ENCODE assay signal across 1 cellular context in the genomic region with DNA sequence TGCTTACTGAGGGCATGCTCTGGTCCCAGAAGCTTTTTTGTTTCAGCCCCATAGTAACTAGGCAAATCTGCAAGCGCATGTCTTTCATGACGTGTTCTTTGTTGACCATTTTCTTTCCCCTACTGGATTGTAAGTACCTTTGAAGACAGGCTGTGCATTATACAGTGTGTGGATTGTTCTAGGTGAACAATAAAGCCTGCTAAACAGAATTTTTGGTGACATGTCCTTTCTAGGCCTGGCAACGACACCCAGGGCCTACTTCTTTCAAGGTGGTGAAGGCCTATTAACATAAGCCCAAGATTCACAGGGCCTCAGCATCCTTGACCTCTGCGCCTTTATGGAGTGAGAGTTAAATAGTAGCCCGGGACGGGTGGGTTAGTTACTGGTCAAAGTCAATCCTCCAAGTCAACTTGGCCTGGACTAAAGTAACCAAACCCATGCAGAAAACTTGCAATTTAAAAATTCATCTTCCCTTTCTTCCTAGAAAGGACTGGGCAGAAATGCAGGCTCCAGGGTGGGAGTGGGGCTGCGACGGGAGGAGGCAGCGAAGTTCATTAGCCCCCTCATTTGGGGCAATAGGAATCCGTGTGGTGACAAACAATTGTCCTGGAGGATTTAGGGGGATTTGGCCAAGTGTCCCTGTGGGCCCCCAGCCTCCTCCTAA.
TF ChIP-seq lines count a peak whose summit lies in the region.

No MANE protein-coding gene starts in this region.

TF ChIP-seq in HepG2, 621 proteins besides CTCF, POLR2A, EP300 and RAD21 (continued from another document):
- 0 out of 2 replicates have a peak, but pooled peaks have one; percentile 14 for TF ChIP-seq ZNF143 (CRISPR knock-in tag; IDR thresholded peaks at IDR 0.05)
- 0 out of 2 replicates have a peak, but pooled peaks have one; percentile 9 for TF ChIP-seq CEBPG (CRISPR knock-in tag; IDR thresholded peaks at IDR 0.05)
- no peak for TF ChIP-seq PHF21A (CRISPR knock-in tag; IDR thresholded peaks at IDR 0.05)
- 0 out of 2 replicates have a peak, but pooled peaks have one; percentile 16 for TF ChIP-seq NCOR1 (IDR thresholded peaks at IDR 0.05; ENCODE audit: borderline replicate concordance, low read length)
- peak; percentile 73 for TF ChIP-seq ZFX (CRISPR knock-in tag; IDR thresholded peaks at IDR 0.05; ENCODE audit: low read depth)
- TF ChIP-seq KLF15 (CRISPR knock-in tag; IDR thresholded peaks at IDR 0.05; ENCODE audit: borderline replicate concordance): no peak
- 0 out of 2 replicates have a peak, but pooled peaks have one; percentile 10 for TF ChIP-seq MAF1 (CRISPR knock-in tag; IDR thresholded peaks at IDR 0.05; ENCODE audit: borderline replicate concordance)
- no peak for TF ChIP-seq TBP (CRISPR knock-in tag; IDR thresholded peaks at IDR 0.05)
- peak; percentile 59; the same call in 1 of the 2 replicates for TF ChIP-seq GATAD2A (CRISPR knock-in tag; IDR thresholded peaks at IDR 0.05)
- peak; percentile 4; the same call in 1 of the 2 replicates for TF ChIP-seq ZNF317 (CRISPR knock-in tag; IDR thresholded peaks at IDR 0.05)
- TF ChIP-seq TBX2 (CRISPR knock-in tag; IDR thresholded peaks at IDR 0.05; ENCODE audit: borderline replicate concordance): 0 out of 2 replicates have a peak, but pooled peaks have one; percentile 3
- TF ChIP-seq SALL2 (CRISPR knock-in tag; IDR thresholded peaks at IDR 0.05): 0 out of 2 replicates have a peak, but pooled peaks have one; percentile 3
- TF ChIP-seq SP4 (CRISPR knock-in tag; IDR thresholded peaks at IDR 0.05): 0 out of 2 replicates have a peak, but pooled peaks have one; percentile 46
- 0 out of 2 replicates have a peak, but pooled peaks have one; percentile 5 for TF ChIP-seq ZNF335 (CRISPR knock-in tag; IDR thresholded peaks at IDR 0.05)
- 0 out of 2 replicates have a peak, but pooled peaks have one; percentile 31 for TF ChIP-seq SAP130 (CRISPR knock-in tag; IDR thresholded peaks at IDR 0.05; ENCODE audit: low read depth)
- TF ChIP-seq, protein P1, sequence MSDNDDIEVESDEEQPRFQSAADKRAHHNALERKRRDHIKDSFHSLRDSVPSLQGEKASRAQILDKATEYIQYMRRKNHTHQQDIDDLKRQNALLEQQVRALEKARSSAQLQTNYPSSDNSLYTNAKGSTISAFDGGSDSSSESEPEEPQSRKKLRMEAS (IDR thresholded peaks at IDR 0.05): peak; percentile 51; the same call in 1 of the 2 replicates
- TF ChIP-seq RARA (CRISPR knock-in tag; IDR thresholded peaks at IDR 0.05): peak; percentile 51
- no peak for TF ChIP-seq ARHGAP35 (CRISPR knock-in tag; IDR thresholded peaks at IDR 0.05; ENCODE audit: borderline replicate concordance)
- no peak for TF ChIP-seq STAG1 (CRISPR knock-in tag; IDR thresholded peaks at IDR 0.05)
- 0 out of 2 replicates have a peak, but pooled peaks have one; percentile 14 for TF ChIP-seq DR1 (CRISPR knock-in tag; IDR thresholded peaks at IDR 0.05)
- TF ChIP-seq, protein P2, sequence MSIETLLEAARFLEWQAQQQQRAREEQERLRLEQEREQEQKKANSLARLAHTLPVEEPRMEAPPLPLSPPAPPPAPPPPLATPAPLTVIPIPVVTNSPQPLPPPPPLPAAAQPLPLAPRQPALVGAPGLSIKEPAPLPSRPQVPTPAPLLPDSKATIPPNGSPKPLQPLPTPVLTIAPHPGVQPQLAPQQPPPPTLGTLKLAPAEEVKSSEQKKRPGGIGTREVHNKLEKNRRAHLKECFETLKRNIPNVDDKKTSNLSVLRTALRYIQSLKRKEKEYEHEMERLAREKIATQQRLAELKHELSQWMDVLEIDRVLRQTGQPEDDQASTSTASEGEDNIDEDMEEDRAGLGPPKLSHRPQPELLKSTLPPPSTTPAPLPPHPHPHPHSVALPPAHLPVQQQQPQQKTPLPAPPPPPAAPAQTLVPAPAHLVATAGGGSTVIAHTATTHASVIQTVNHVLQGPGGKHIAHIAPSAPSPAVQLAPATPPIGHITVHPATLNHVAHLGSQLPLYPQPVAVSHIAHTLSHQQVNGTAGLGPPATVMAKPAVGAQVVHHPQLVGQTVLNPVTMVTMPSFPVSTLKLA (IDR thresholded peaks at IDR 0.05): peak; percentile 42
- no peak for TF ChIP-seq FOXO1 (CRISPR knock-in tag; IDR thresholded peaks at IDR 0.05)
- TF ChIP-seq PITX1 (CRISPR knock-in tag; IDR thresholded peaks at IDR 0.05): peak; percentile 61; the same call in 1 of the 2 replicates
- 0 out of 2 replicates have a peak, but pooled peaks have one; percentile 41 for TF ChIP-seq ZNF850 (CRISPR knock-in tag; conservative IDR thresholded peaks at IDR 0.05)
- TF ChIP-seq FOXA1 (IDR thresholded peaks at IDR 0.05): no peak
- TF ChIP-seq FOXA1 (CRISPR knock-in tag; IDR thresholded peaks at IDR 0.05): 0 out of 2 replicates have a peak, but pooled peaks have one; percentile 38
- TF ChIP-seq ADNP (CRISPR knock-in tag; IDR thresholded peaks at IDR 0.05): no peak
- no peak for TF ChIP-seq ZNF589 (CRISPR knock-in tag; conservative IDR thresholded peaks at IDR 0.05)
- no peak for TF ChIP-seq NFE2L2 (IDR thresholded peaks at IDR 0.05; ENCODE audit: low read length)
